ENCODE assay signal across 15 cellular contexts in genomic region chr15:68208641-68209240, GRCh38. TPM values are rescaled to one million over a fixed set of nuclear protein-coding genes. Genes with fewer than 3 reads are reported as not detected.
DNase-seq lines count a peak whose midpoint lies in the region; ATAC-seq and TF ChIP-seq lines count a peak whose summit lies in the region.
"Had no signal": no experiment of that assay in that cellular context is flagged by ENCODE, and none has a peak within 500 bp of the region (broad histone marks: within the 10 kb centered on the region; RNA-seq: fewer than 3 reads in every experiment).

No MANE protein-coding gene starts in this region.

- peak overlapping the region; percentile 0; the same call in 1 of the 2 replicates for H3K4me2 ChIP-seq in OCI-LY1 (ENCODE audit: low read length)

- H3K9ac ChIP-seq in OCI-LY1 (ENCODE audit: low read length) = no peak overlapping the region; the same call in 1 of the 2 replicates

- no peaks in the 10 kb centered on the region for H3K79me2 ChIP-seq in OCI-LY1 (ENCODE audit: insufficient read depth, low read length)

- no peaks in the 10 kb centered on the region for H3K9me2 ChIP-seq in OCI-LY1 (ENCODE audit: low read depth, low read length)

- no peak overlapping the region for H2AFZ ChIP-seq in OCI-LY1 (ENCODE audit: low read length)

- H3K36me3 ChIP-seq in OCI-LY1 (ENCODE audit: insufficient read depth, low read length) (peaks cover 11% of the 10 kb centered on the region; the same call in 1 of the 2 replicates), sigmoid colon (no peaks in the 10 kb centered on the region)

- WGBS in sigmoid colon, 2 donors = 63 to 89% methylated on average over 13 of the region's 13 CpGs

- no peak overlapping the region for H3K4me3 Mint-ChIP-seq in activated T-cell treated with anti-CD3 and anti-CD28 coated beads, Interleukin-2, amount 50 U/mL, for 24 hours
- H3K4me3 Mint-ChIP-seq in activated T-cell treated with anti-CD3 and anti-CD28 coated beads, Interleukin-2, amount 50 U/mL, for 4 hours = no peak overlapping the region
- no peak overlapping the region for H3K4me3 Mint-ChIP-seq in central memory CD8-positive, alpha-beta T cell
- H3K4me3 Mint-ChIP-seq in T-helper 17 cell = no peak overlapping the region
- H3K4me3 Mint-ChIP-seq: brain had no signal

- no peaks in the 10 kb centered on the region for H3K27me3 ChIP-seq in OCI-LY1 (ENCODE audit: insufficient read depth, low read length)
- no peaks in the 10 kb centered on the region for H3K27me3 ChIP-seq in sigmoid colon

- DNase-seq in activated T-cell treated with anti-CD3 and anti-CD28 coated beads, Interleukin-2, amount 50 U/mL, for 24 hours = no peak
- DNase-seq in activated T-cell treated with anti-CD3 and anti-CD28 coated beads, Interleukin-2, amount 50 U/mL, for 4 hours = no peak
- DNase-seq in central memory CD8-positive, alpha-beta T cell (ENCODE audit: low spot score in 2 of 2) = no peak
- DNase-seq in sigmoid colon (peak; percentile 41), Kasumi-1 (lab: John Stamatoyannopoulos, UW) (no peak), T-helper 17 cell (no peak), NCI-H2196 treated with DMSO at 0.1 percent for 48 hours (lab: John Stamatoyannopoulos, UW; ENCODE audit: unreplicated experiment) (no peak)
- DNase-seq: activated T-cell treated with anti-CD3 and anti-CD28 coated beads for 4 hours; effector CD8-positive, alpha-beta T cell; foreskin fibroblast; mesendoderm; SIG-M5; substantia nigra had no signal

- H3K27ac Mint-ChIP-seq in activated T-cell treated with anti-CD3 and anti-CD28 coated beads, Interleukin-2, amount 50 U/mL, for 24 hours = peak overlapping the region; percentile 72
- peak overlapping the region; percentile 68 for H3K27ac Mint-ChIP-seq in central memory CD8-positive, alpha-beta T cell (ENCODE audit: low read depth)
- no peak overlapping the region for H3K27ac Mint-ChIP-seq in T-helper 17 cell

- H3K9me3 ChIP-seq in OCI-LY1 (ENCODE audit: low read length) = no peaks in the 10 kb centered on the region
- no peaks in the 10 kb centered on the region for H3K9me3 ChIP-seq in sigmoid colon
- no peaks in the 10 kb centered on the region for H3K9me3 ChIP-seq in T-helper 17 cell (ENCODE audit: control insufficient read depth, low read length, poor library complexity, severe bottlenecking)

- H3K4me3 ChIP-seq in OCI-LY1 (ENCODE audit: low read depth, low read length, poor library complexity, severe bottlenecking) (no peak overlapping the region), sigmoid colon (no peak overlapping the region)

- ATAC-seq in activated T-cell treated with anti-CD3 and anti-CD28 coated beads, Interleukin-2, amount 50 U/mL, for 4 hours = no peak
- no peak for ATAC-seq in central memory CD8-positive, alpha-beta T cell (replicated peaks; ENCODE audit: extremely low read depth, poor library complexity, severe bottlenecking)
- ATAC-seq in T-helper 17 cell = no peak

- TF ChIP-seq CTCF in OCI-LY1 (IDR thresholded peaks at IDR 0.05; ENCODE audit: low read length) = no peak
- no peak for TF ChIP-seq CTCF in sigmoid colon (IDR thresholded peaks at IDR 0.05)

- no peak for TF ChIP-seq EP300 in sigmoid colon (IDR thresholded peaks at IDR 0.05)

- H3K27ac ChIP-seq in OCI-LY1 (ENCODE audit: low read depth, low read length, poor library complexity, severe bottlenecking) = peak overlapping the region; percentile 71
- no peak overlapping the region for H3K27ac ChIP-seq in sigmoid colon

- H4K20me1 ChIP-seq in OCI-LY1 (ENCODE audit: insufficient read depth, low read length) = no peaks in the 10 kb centered on the region

- no peak for TF ChIP-seq POLR2A in sigmoid colon (IDR thresholded peaks at IDR 0.05)

- no peaks in the 10 kb centered on the region for H3K27me3 Mint-ChIP-seq in activated T-cell treated with anti-CD3 and anti-CD28 coated beads, Interleukin-2, amount 50 U/mL, for 24 hours
- no peaks in the 10 kb centered on the region for H3K27me3 Mint-ChIP-seq in activated T-cell treated with anti-CD3 and anti-CD28 coated beads, Interleukin-2, amount 50 U/mL, for 4 hours (ENCODE audit: low read depth)
- H3K27me3 Mint-ChIP-seq in central memory CD8-positive, alpha-beta T cell = no peaks in the 10 kb centered on the region
- no peaks in the 10 kb centered on the region for H3K27me3 Mint-ChIP-seq in T-helper 17 cell

- peaks cover 34% of the 10 kb centered on the region for H3K4me1 ChIP-seq in OCI-LY1 (ENCODE audit: insufficient read depth, low read length, severe bottlenecking)
- H3K4me1 ChIP-seq in sigmoid colon = peaks cover 0 to 41% (median 37%) of the 10 kb centered on the region in 4 donors

- H3K36me3 Mint-ChIP-seq in activated T-cell treated with anti-CD3 and anti-CD28 coated beads, Interleukin-2, amount 50 U/mL, for 24 hours (ENCODE audit: low read depth) = peaks cover 69% of the 10 kb centered on the region
- H3K36me3 Mint-ChIP-seq in activated T-cell treated with anti-CD3 and anti-CD28 coated beads, Interleukin-2, amount 50 U/mL, for 4 hours (ENCODE audit: insufficient read depth) = peaks cover 1% of the 10 kb centered on the region
- H3K36me3 Mint-ChIP-seq in central memory CD8-positive, alpha-beta T cell (ENCODE audit: insufficient read depth) = peaks cover 4% of the 10 kb centered on the region
- H3K36me3 Mint-ChIP-seq in T-helper 17 cell (ENCODE audit: low read depth) = no peaks in the 10 kb centered on the region
- H3K36me3 Mint-ChIP-seq: brain had no signal

- H3K4me1 Mint-ChIP-seq in activated T-cell treated with anti-CD3 and anti-CD28 coated beads, Interleukin-2, amount 50 U/mL, for 24 hours (ENCODE audit: low read depth) = peaks cover 44% of the 10 kb centered on the region
- H3K4me1 Mint-ChIP-seq in activated T-cell treated with anti-CD3 and anti-CD28 coated beads, Interleukin-2, amount 50 U/mL, for 4 hours (ENCODE audit: low read depth) = peaks cover 21% of the 10 kb centered on the region
- peaks cover 9% of the 10 kb centered on the region for H3K4me1 Mint-ChIP-seq in central memory CD8-positive, alpha-beta T cell
- H3K4me1 Mint-ChIP-seq in T-helper 17 cell = peaks cover 11% of the 10 kb centered on the region

- no peaks in the 10 kb centered on the region for H3F3A ChIP-seq in OCI-LY1 (ENCODE audit: insufficient read depth, low read length)

- intact Hi-C loops in sigmoid colon (cut with DNase I) = loop anchor here (10.0 kb wide), 1 partner anchor 664 kb away; the partner anchor contains the start of gene MAP2K5

- H3K9me3 Mint-ChIP-seq in activated T-cell treated with anti-CD3 and anti-CD28 coated beads, Interleukin-2, amount 50 U/mL, for 24 hours = no peaks in the 10 kb centered on the region
- no peaks in the 10 kb centered on the region for H3K9me3 Mint-ChIP-seq in activated T-cell treated with anti-CD3 and anti-CD28 coated beads, Interleukin-2, amount 50 U/mL, for 4 hours
- H3K9me3 Mint-ChIP-seq in central memory CD8-positive, alpha-beta T cell = no peaks in the 10 kb centered on the region
- H3K9me3 Mint-ChIP-seq: brain had no signal

RNA-seq across cellular contexts. Expression of gene CALML4, which starts 3.6 kb away (rescaled TPM):
- 1 to 10 TPM; 4.0 to 5.5 (median 4.8) TPM for total RNA-seq in activated T-cell treated with anti-CD3 and anti-CD28 coated beads, Interleukin-2, amount 50 U/mL, for 4 hours
- total RNA-seq in sigmoid colon (10 to 100 TPM in 1 of 4 donors, 1 to 10 TPM in 3; 3.9 to 10.9 (median 5.4) TPM), T-helper 17 cell (1 to 10 TPM; 2.4 to 2.6 TPM)
- 100 to 1,000 TPM; 154 to 309 (median 214) TPM for polyA plus RNA-seq in sigmoid colon

RNA-seq across cellular contexts. Expression of gene CLN6, which starts 20.8 kb away (rescaled TPM):
- total RNA-seq in activated T-cell treated with anti-CD3 and anti-CD28 coated beads, Interleukin-2, amount 50 U/mL, for 4 hours = 10 to 100 TPM; 82.6 to 94.4 (median 91.3) TPM
- total RNA-seq in sigmoid colon = 10 to 100 TPM in 3 of 4 donors, 1 to 10 TPM in 1; 9.3 to 17.4 (median 12.7) TPM
- 10 to 100 TPM in 1 of 3 donors, 1 to 10 TPM in 2; 5.4 to 43.3 (median 7.2) TPM for polyA plus RNA-seq in sigmoid colon
- 10 to 100 TPM; 14.3 to 14.6 TPM for total RNA-seq in T-helper 17 cell

Comparison
In these comparisons a context has a peak if more than half of its experiments do, and no peak if none do; other contexts are left out.
1. RNA of gene CLN6, which starts 20.8 kb away (total RNA-seq): 82.6 to 94.4 TPM in activated T-cell treated with anti-CD3 and anti-CD28 coated beads, Interleukin-2, amount 50 U/mL, for 4 hours; 9.3 to 17.4 TPM in sigmoid colon and 14.3 to 14.6 TPM in T-helper 17 cell; every median in the first group is over 4 times any median in the second.